In genomic region chr1:100162881-100163280, GRCh38 we compare ENCODE assay signal across 26 cellular contexts. TPM values are rescaled to one million over a fixed set of nuclear protein-coding genes. Genes with fewer than 3 reads are reported as not detected.
A peak's percentile ranks its signal among the peaks of the same experiment; 100 is the strongest.
DNase-seq lines count a peak whose midpoint lies in the region; ATAC-seq, FAIRE-seq and TF ChIP-seq lines count a peak whose summit lies in the region.
"Had no signal": no experiment of that assay in that cellular context is flagged by ENCODE, and none has a peak within 500 bp of the region (broad histone marks: within the 10 kb centered on the region; RNA-seq: fewer than 3 reads in every experiment).

No MANE protein-coding gene starts in this region.

- POLR2A ChIA-PET in WTC11 (lab: Charles Lee): no interaction called here

- CTCF ChIA-PET in WTC11 (lab: Charles Lee): interaction anchor here (1.2 kb wide), 1 partner anchor 587 kb away, joined by 3 read pairs; no protein-coding TSS in a partner anchor

- no peaks in the 10 kb centered on the region for H3K27me3 Mint-ChIP-seq in nephron progenitor cell (ENCODE audit: low read depth, poor library complexity)
- no peaks in the 10 kb centered on the region for H3K27me3 Mint-ChIP-seq in WTC11 (ENCODE audit: low read depth)
- H3K27me3 Mint-ChIP-seq: CD4-positive, CD25-positive, alpha-beta regulatory T cell had no signal

- H3K4me3 ChIP-seq in gastrocnemius medialis (no peak overlapping the region), small intestine (ENCODE audit: low read depth in 1 of 2, low read length in 2 of 2) (no peak overlapping the region)
- H3K4me3 ChIP-seq: BLaER1, GM12878 had no signal

- H3K4me1 ChIP-seq in gastrocnemius medialis (peaks cover 11 to 17% of the 10 kb centered on the region in 2 donors), small intestine (ENCODE audit: control insufficient read depth in 2 of 2, insufficient read depth in 1 of 2, low read depth in 1 of 2, low read length in 1 of 2) (no peaks in the 10 kb centered on the region)
- H3K4me1 ChIP-seq: BE2C had no signal

- DNase-seq in myocyte (ENCODE audit: low read depth) (peak; percentile 51), nephron progenitor cell (no peak), gastrocnemius medialis (no peak), small intestine (no peak), DMS153 treated with DMSO at 0.1 percent for 48 hours (lab: John Stamatoyannopoulos, UW; ENCODE audit: unreplicated experiment) (no peak), WTC11 (ENCODE audit: low spot score) (no peak)
- DNase-seq: 8988T; ACHN; BE2C; C1 segment of cervical spinal cord; CD4-positive, alpha-beta memory T cell; CD4-positive, CD25-positive, alpha-beta regulatory T cell; CD8-positive, alpha-beta memory T cell; COR-L47; DMS 273 treated with DMSO at 0.1 percent for 48 hours; DMS153; DMS79 treated with DMSO at 0.1 percent for 48 hours; GDM1 had no signal

- TF ChIP-seq CTCF in nephron progenitor cell (IDR thresholded peaks at IDR 0.05) (no peak), gastrocnemius medialis (IDR thresholded peaks at IDR 0.05 in 4 of 5, conservative IDR thresholded peaks at IDR 0.05 in 1 of 5) (no peak), WTC11 (IDR thresholded peaks at IDR 0.05) (no peak)

- H3K27me3 ChIP-seq in gastrocnemius medialis (no peaks in the 10 kb centered on the region), small intestine (ENCODE audit: control insufficient read depth in 2 of 2, insufficient read depth in 2 of 2, low read length in 2 of 2) (no peaks in the 10 kb centered on the region)
- H3K27me3 ChIP-seq: BE2C, BLaER1 had no signal

- H3K4me3 Mint-ChIP-seq in nephron progenitor cell: no peak overlapping the region
- no peak overlapping the region for H3K4me3 Mint-ChIP-seq in WTC11
- H3K4me3 Mint-ChIP-seq: CD14-positive monocyte; CD4-positive, alpha-beta memory T cell; CD4-positive, CD25-positive, alpha-beta regulatory T cell; CD8-positive, alpha-beta memory T cell had no signal

- H3K36me3 ChIP-seq in gastrocnemius medialis (peaks cover 2 to 25% of the 10 kb centered on the region in 2 donors), small intestine (ENCODE audit: control insufficient read depth in 2 of 2, insufficient read depth in 2 of 2, low read length in 2 of 2) (no peaks in the 10 kb centered on the region)
- H3K36me3 ChIP-seq: BE2C, BLaER1 had no signal

- ATAC-seq in gastrocnemius medialis (no peak), HG03469 (IDR thresholded peaks at IDR 0.05; ENCODE audit: unreplicated experiment) (no peak), HG03097 (IDR thresholded peaks at IDR 0.05; ENCODE audit: low FRiP score, unreplicated experiment) (no peak), WTC11 (no peak)
- ATAC-seq: GM12878 had no signal

- intact Hi-C loops in gastrocnemius medialis (cut with DNase I; ENCODE audit: low total_unique reads): no loop called here

- TF ChIP-seq POLR2A in gastrocnemius medialis (IDR thresholded peaks at IDR 0.05): no peak

- peak; percentile 36 for FAIRE-seq in small intestine (lab: Jason Lieb, UNC)
- FAIRE-seq: A204.1, GM12878, GM12892, GM18507 had no signal

- H3K4me1 Mint-ChIP-seq in nephron progenitor cell (peaks cover 5% of the 10 kb centered on the region), WTC11 (0 out of 2 replicates have a peak, but pooled peaks cover 3% of the 10 kb centered on the region)
- H3K4me1 Mint-ChIP-seq: CD14-positive monocyte; CD4-positive, alpha-beta memory T cell; CD4-positive, CD25-positive, alpha-beta regulatory T cell; CD8-positive, alpha-beta memory T cell had no signal

- H3K27ac ChIP-seq in gastrocnemius medialis (peak overlapping the region; percentile 22 to 69 (median 44)), small intestine (ENCODE audit: low read depth in 1 of 2, low read length in 1 of 2) (no peak overlapping the region)
- H3K27ac ChIP-seq: BLaER1 had no signal

- in situ Hi-C loops in gastrocnemius medialis (cut with MboI; ENCODE audit: low sequenced_read_pairs in 4 of 4): no loop called here

- no peaks in the 10 kb centered on the region for H3K9me3 Mint-ChIP-seq in nephron progenitor cell
- peaks cover 6% of the 10 kb centered on the region for H3K9me3 Mint-ChIP-seq in WTC11
- H3K9me3 Mint-ChIP-seq: CD8-positive, alpha-beta memory T cell had no signal

- H3K27ac Mint-ChIP-seq in nephron progenitor cell (peak overlapping the region; percentile 39), WTC11 (no peak overlapping the region)
- H3K27ac Mint-ChIP-seq: CD14-positive monocyte; CD4-positive, alpha-beta memory T cell; CD4-positive, CD25-positive, alpha-beta regulatory T cell had no signal

- no peaks in the 10 kb centered on the region for H3K9me3 ChIP-seq in gastrocnemius medialis
- no peaks in the 10 kb centered on the region for H3K9me3 ChIP-seq in small intestine (ENCODE audit: control insufficient read depth, low read depth)
- H3K9me3 ChIP-seq: BE2C, BLaER1 had no signal

- H3K36me3 Mint-ChIP-seq in nephron progenitor cell (ENCODE audit: low read depth) (no peaks in the 10 kb centered on the region), WTC11 (no peaks in the 10 kb centered on the region)
- H3K36me3 Mint-ChIP-seq: CD14-positive monocyte; CD4-positive, CD25-positive, alpha-beta regulatory T cell had no signal

TF ChIP-seq in WTC11, 78 proteins besides CTCF, POLR2A, EP300 and RAD21 (continues in another document):
- TF ChIP-seq ZSCAN18 (CRISPR knock-in tag; IDR thresholded peaks at IDR 0.05) (no peak), TP53 (CRISPR knock-in tag; IDR thresholded peaks at IDR 0.05) (no peak), ZNF219 (CRISPR knock-in tag; IDR thresholded peaks at IDR 0.05; ENCODE audit: borderline replicate concordance) (no peak), SMAD4 (CRISPR knock-in tag; IDR thresholded peaks at IDR 0.05) (no peak), RORB (CRISPR knock-in tag; IDR thresholded peaks at IDR 0.05) (no peak), ESRRA (CRISPR knock-in tag; IDR thresholded peaks at IDR 0.05; ENCODE audit: borderline replicate concordance) (no peak), ZNF232 (CRISPR knock-in tag; IDR thresholded peaks at IDR 0.05) (no peak), SMAD3 (CRISPR knock-in tag; IDR thresholded peaks at IDR 0.05; ENCODE audit: borderline replicate concordance) (no peak), SP1 (CRISPR knock-in tag; conservative IDR thresholded peaks at IDR 0.05) (no peak), ZNF121 (CRISPR knock-in tag; IDR thresholded peaks at IDR 0.05) (no peak)
- TF ChIP-seq, protein P1, sequence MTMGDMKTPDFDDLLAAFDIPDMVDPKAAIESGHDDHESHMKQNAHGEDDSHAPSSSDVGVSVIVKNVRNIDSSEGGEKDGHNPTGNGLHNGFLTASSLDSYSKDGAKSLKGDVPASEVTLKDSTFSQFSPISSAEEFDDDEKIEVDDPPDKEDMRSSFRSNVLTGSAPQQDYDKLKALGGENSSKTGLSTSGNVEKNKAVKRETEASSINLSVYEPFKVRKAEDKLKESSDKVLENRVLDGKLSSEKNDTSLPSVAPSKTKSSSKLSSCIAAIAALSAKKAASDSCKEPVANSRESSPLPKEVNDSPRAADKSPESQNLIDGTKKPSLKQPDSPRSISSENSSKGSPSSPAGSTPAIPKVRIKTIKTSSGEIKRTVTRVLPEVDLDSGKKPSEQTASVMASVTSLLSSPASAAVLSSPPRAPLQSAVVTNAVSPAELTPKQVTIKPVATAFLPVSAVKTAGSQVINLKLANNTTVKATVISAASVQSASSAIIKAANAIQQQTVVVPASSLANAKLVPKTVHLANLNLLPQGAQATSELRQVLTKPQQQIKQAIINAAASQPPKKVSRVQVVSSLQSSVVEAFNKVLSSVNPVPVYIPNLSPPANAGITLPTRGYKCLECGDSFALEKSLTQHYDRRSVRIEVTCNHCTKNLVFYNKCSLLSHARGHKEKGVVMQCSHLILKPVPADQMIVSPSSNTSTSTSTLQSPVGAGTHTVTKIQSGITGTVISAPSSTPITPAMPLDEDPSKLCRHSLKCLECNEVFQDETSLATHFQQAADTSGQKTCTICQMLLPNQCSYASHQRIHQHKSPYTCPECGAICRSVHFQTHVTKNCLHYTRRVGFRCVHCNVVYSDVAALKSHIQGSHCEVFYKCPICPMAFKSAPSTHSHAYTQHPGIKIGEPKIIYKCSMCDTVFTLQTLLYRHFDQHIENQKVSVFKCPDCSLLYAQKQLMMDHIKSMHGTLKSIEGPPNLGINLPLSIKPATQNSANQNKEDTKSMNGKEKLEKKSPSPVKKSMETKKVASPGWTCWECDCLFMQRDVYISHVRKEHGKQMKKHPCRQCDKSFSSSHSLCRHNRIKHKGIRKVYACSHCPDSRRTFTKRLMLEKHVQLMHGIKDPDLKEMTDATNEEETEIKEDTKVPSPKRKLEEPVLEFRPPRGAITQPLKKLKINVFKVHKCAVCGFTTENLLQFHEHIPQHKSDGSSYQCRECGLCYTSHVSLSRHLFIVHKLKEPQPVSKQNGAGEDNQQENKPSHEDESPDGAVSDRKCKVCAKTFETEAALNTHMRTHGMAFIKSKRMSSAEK (CRISPR knock-in tag; IDR thresholded peaks at IDR 0.05; ENCODE audit: borderline replicate concordance): no peak
- TF ChIP-seq, protein P2, sequence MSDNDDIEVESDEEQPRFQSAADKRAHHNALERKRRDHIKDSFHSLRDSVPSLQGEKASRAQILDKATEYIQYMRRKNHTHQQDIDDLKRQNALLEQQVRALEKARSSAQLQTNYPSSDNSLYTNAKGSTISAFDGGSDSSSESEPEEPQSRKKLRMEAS (CRISPR knock-in tag; IDR thresholded peaks at IDR 0.05): no peak

RNA-seq across cellular contexts. Expression of gene LRRC39, which starts 15.2 kb away (rescaled TPM):
- total RNA-seq in myocyte (31.4 and 58.7 TPM in 2 replicates), gastrocnemius medialis (10 to 100 TPM; 23.4 to 73.2 (median 42.1) TPM), WTC11 (2021) (0.25 to 0.46 TPM (median 0.27 TPM) in 3 replicates)
- polyA plus RNA-seq in myocyte (2012): 9.8 TPM
- 1 to 10 TPM in 2 of 3 donors, under 1 TPM in 1; 0.34 to 2.7 (median 1.1) TPM for polyA plus RNA-seq in small intestine
- polyA plus RNA-seq: CD4-positive, CD25-positive, alpha-beta regulatory T cell; CD8-positive, alpha-beta memory T cell had no signal

RNA-seq across cellular contexts. Expression of gene TRMT13, which starts 29.9 kb away (rescaled TPM):
- total RNA-seq in myocyte (15.2 and 17.4 TPM in 2 replicates), gastrocnemius medialis (10 to 100 TPM in 3 of 4 donors, 1 to 10 TPM in 1; 5.5 to 22.6 (median 10.6) TPM), WTC11 (2021) (10.7 to 12.8 TPM (median 12.7 TPM) in 3 replicates)
- polyA plus RNA-seq in myocyte (2012): 5.4 TPM
- 10 to 100 TPM in 1 of 3 donors, 1 to 10 TPM in 2; 7.6 to 11.6 (median 9.3) TPM for polyA plus RNA-seq in small intestine

RNA-seq across cellular contexts. Expression of gene SASS6, which starts 30.2 kb away (rescaled TPM):
- total RNA-seq in myocyte (1.6 and 1.9 TPM in 2 replicates), gastrocnemius medialis (1 to 10 TPM in 3 of 4 donors, under 1 TPM in 1; 0.71 to 4.2 (median 1.6) TPM), WTC11 (2021) (13.0 to 13.6 TPM (median 13.6 TPM) in 3 replicates)
- polyA plus RNA-seq in myocyte (2012): 0.79 TPM
- 1 to 10 TPM; 1.8 to 3.3 (median 1.9) TPM for polyA plus RNA-seq in small intestine

Comparison
In these comparisons a context has a peak if more than half of its experiments do, and no peak if none do; other contexts are left out.
1. H3K27ac ChIP-seq: peak in gastrocnemius medialis (4 of 4); none in small intestine (0 of 2).
2. RNA of gene LRRC39, which starts 15.2 kb away (total RNA-seq): 31.4 to 58.7 TPM in myocyte and 23.4 to 73.2 TPM in gastrocnemius medialis; 0.25 to 0.46 TPM in WTC11; every median in the first group is over 10 times any median in the second.